12 cellular contexts compared by ENCODE assay signal in genomic region chr5:134626369-134627014, GRCh38. TPM values are rescaled to one million over a fixed set of nuclear protein-coding genes. Genes with fewer than 3 reads are reported as not detected.
DNase-seq lines count a peak whose midpoint lies in the region; ATAC-seq and TF ChIP-seq lines count a peak whose summit lies in the region.
"Had no signal": no experiment of that assay in that cellular context is flagged by ENCODE, and none has a peak within 500 bp of the region (broad histone marks: within the 10 kb centered on the region; RNA-seq: fewer than 3 reads in every experiment).

No MANE protein-coding gene starts in this region.

- TF ChIP-seq POLR2A in prostate gland (IDR thresholded peaks at IDR 0.05): peak; percentile 10
- TF ChIP-seq POLR2A in lower leg skin (IDR thresholded peaks at IDR 0.05): no peak

- ATAC-seq in GM18511 (IDR thresholded peaks at IDR 0.05; ENCODE audit: unreplicated experiment): no peak

- H3K36me3 ChIP-seq in prostate gland: no peaks in the 10 kb centered on the region

- no peak for TF ChIP-seq CTCF in RWPE1 (conservative IDR thresholded peaks at IDR 0.05; ENCODE audit: low read depth)
- no peak for TF ChIP-seq CTCF in prostate gland (IDR thresholded peaks at IDR 0.05)
- TF ChIP-seq CTCF in lower leg skin (IDR thresholded peaks at IDR 0.05): no peak

- CTCF ChIA-PET in RWPE1 (lab: Yijun Ruan, JAX): interaction anchor here (0.6 kb wide), 2 partner anchors 98 to 109 kb away, joined by 3 read pairs; no protein-coding TSS in a partner anchor

- POLR2A ChIA-PET in RWPE1 (lab: Yijun Ruan, JAX; ENCODE audit: low non-redundant PET): no interaction called here

- 49% methylated on average over 2 of the region's 2 CpGs for WGBS in prostate gland
- WGBS in lower leg skin, 2 donors: 53 to 64% methylated on average over 2 of the region's 2 CpGs

- H3K4me3 ChIP-seq in prostate gland: no peak overlapping the region
- no peak overlapping the region for H3K4me3 ChIP-seq in lower leg skin (ENCODE audit: low read depth, poor library complexity, severe bottlenecking)
- H3K4me3 ChIP-seq: SJSA1 had no signal

- no peaks in the 10 kb centered on the region for H3K9me3 ChIP-seq in prostate gland
- H3K9me3 ChIP-seq: SJSA1 had no signal

- intact Hi-C loops in prostate gland (cut with DNase I): no loop called here
- intact Hi-C loops in lower leg skin (cut with DNase I; ENCODE audit: low total_unique reads): no loop called here

- peak; percentile 8 for DNase-seq in GF-D8 (lab: John Stamatoyannopoulos, UW)
- DNase-seq in RWPE1 (ENCODE audit: low spot score): peak; percentile 72
- peak; percentile 98 for DNase-seq in fibroblast of gingiva (ENCODE audit: low read depth)
- DNase-seq in prostate gland (ENCODE audit: low spot score): no peak
- no peak for DNase-seq in lower leg skin (ENCODE audit: low spot score in 2 of 2)
- DNase-seq in C1 segment of cervical spinal cord (lab: John Stamatoyannopoulos, UW): no peak
- DNase-seq in activated T-cell treated with anti-CD3 and anti-CD28 coated beads, Interleukin-2, amount 50 U/mL, for 48 hours: no peak
- DNase-seq: cortex of kidney, NCI-H1417, substantia nigra had no signal

- H3K4me1 ChIP-seq in prostate gland (replicated peaks): peaks cover 3% of the 10 kb centered on the region

- H3K27ac ChIP-seq in RWPE1 (peak overlapping the region; percentile 36; the same call in 1 of the 2 replicates), prostate gland (peak overlapping the region; percentile 32 to 64)
- H3K27ac ChIP-seq: SJSA1 had no signal

- no peaks in the 10 kb centered on the region for H3K27me3 ChIP-seq in prostate gland (replicated peaks; ENCODE audit: insufficient read depth)
- H3K27me3 ChIP-seq: SJSA1 had no signal

RNA-seq across cellular contexts. Expression of gene SAR1B, which starts 6.1 kb away (rescaled TPM):
- total RNA-seq in prostate gland (10 to 100 TPM; 32.8 to 70.8 TPM), lower leg skin (10 to 100 TPM; 33.0 to 42.4 (median 40.7) TPM)

RNA-seq across cellular contexts. Expression of gene SEC24A, which starts 22.1 kb away (rescaled TPM):
- total RNA-seq in prostate gland: 10 to 100 TPM; 15.5 to 20.0 TPM
- total RNA-seq in lower leg skin: 10 to 100 TPM; 11.1 to 19.0 (median 13.5) TPM

Comparison
In these comparisons a context has a peak if more than half of its experiments do, and no peak if none do; other contexts are left out.
1. DNase-seq: peak in GF-D8 (single experiment), RWPE1 (single experiment) and fibroblast of gingiva (single experiment); none in prostate gland (single experiment), lower leg skin (0 of 2), C1 segment of cervical spinal cord (0 of 14) and activated T-cell treated with anti-CD3 and anti-CD28 coated beads, Interleukin-2, amount 50 U/mL, for 48 hours (0 of 2).